Comparison of ENCODE assay signal across 21 cellular contexts in the genomic region with DNA sequence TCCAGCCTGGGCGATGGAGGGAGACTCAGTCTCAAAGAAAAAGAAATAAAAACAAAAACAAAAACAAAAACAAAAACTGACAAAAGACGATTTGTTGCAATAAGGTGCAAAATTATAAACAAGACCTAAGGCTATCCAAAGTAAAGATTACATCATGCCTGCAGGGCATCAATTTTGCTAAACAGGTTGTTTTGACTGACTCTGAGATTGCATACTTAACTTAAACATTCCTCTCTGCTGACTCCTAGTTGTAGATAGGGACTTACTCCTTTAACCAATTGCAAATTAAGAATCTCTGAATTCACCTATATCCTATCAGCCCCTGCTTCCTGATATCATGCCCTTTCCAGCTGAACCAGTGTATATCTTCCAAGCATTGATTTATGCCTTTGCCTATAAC.
"Had no signal": no experiment of that assay in that cellular context is flagged by ENCODE, and none has a peak within 500 bp of the region (broad histone marks: within the 10 kb centered on the region; RNA-seq: fewer than 3 reads in every experiment).

No MANE protein-coding gene starts in this region.

- H3K36me3 ChIP-seq: brain microvascular endothelial cell had no signal

- H3K27ac ChIP-seq: brain microvascular endothelial cell had no signal

- DNase-seq: activated CD4-positive, alpha-beta T cell treated with anti-CD3 and anti-CD28 coated beads for 48 hours; activated CD4-positive, alpha-beta T cell treated with anti-CD3 and anti-CD28 coated beads, Interleukin-2, amount 50 U/mL, for 4 hours; activated CD4-positive, CD25-positive, alpha-beta regulatory T cell treated with anti-CD3 and anti-CD28 coated beads, Interleukin-2, amount 50 U/mL, for 72 hours; activated CD8-positive, alpha-beta T cell treated with anti-CD3 and anti-CD28 coated beads, Interleukin-2, amount 10 ng/mL, durations not matched to agents 7 days and 5 days; activated effector memory CD4-positive, alpha-beta T cell treated with Interleukin-2 at 50 U/mL for 16 hours; activated naive CD4-positive, alpha-beta T cell; activated naive CD8-positive, alpha-beta T cell treated with anti-CD3 and anti-CD28 coated beads, Interleukin-2, amount 50 U/mL, for 24 hours; activated T-cell treated with anti-CD3 and anti-CD28 coated beads, Interleukin-2, amount 50 U/mL, for 24 hours; amygdala; brain microvascular endothelial cell; cerebellar nuclear complex; MM.1S; NCI-H1105; NCI-H1436; NCI-H1694 treated with DMSO at 0.1 percent for 48 hours; NCI-H2029 treated with DMSO at 0.1 percent for 48 hours; NCI-H446; NCI-H524; SIG-M5; T-helper 17 cell; T-helper 9 cell had no signal

- H3K27me3 ChIP-seq: brain microvascular endothelial cell had no signal
